ENCODE assay signal across 2 cellular contexts in the genomic region with DNA sequence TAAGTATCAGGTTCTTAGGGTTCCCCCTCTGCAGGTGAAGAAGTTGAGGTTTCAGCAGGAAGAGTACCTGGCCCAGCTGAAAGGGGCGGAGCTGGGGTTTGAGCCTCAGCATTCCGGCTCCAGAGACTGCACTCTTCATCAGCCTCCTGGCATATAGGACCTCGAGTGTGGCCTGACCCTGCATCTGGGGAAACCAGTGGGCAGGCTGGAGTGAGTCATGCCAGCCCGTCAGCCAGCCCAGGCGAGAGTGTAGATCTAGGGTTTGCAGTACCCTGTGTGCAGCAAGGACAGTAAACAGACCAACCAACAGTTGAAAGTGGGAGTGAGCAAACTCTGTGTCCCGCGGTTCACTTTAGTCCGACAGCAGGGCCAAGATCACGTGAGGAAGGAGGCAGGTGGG.
TF ChIP-seq lines count a peak whose summit lies in the region.

No MANE protein-coding gene starts in this region.

TF ChIP-seq in SK-N-SH treated with all-trans-retinoic acid at 6 μM for 48 hours, 23 proteins besides CTCF, POLR2A, EP300 and RAD21 (continued from another document):
- TF ChIP-seq, protein P1, sequence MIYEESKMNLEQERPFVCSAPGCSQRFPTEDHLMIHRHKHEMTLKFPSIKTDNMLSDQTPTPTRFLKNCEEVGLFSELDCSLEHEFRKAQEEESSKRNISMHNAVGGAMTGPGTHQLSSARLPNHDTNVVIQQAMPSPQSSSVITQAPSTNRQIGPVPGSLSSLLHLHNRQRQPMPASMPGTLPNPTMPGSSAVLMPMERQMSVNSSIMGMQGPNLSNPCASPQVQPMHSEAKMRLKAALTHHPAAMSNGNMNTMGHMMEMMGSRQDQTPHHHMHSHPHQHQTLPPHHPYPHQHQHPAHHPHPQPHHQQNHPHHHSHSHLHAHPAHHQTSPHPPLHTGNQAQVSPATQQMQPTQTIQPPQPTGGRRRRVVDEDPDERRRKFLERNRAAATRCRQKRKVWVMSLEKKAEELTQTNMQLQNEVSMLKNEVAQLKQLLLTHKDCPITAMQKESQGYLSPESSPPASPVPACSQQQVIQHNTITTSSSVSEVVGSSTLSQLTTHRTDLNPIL (CRISPR knock-in tag; IDR thresholded peaks at IDR 0.05; ENCODE audit: low read depth): no peak
- no peak for TF ChIP-seq BACH2 (CRISPR knock-in tag; IDR thresholded peaks at IDR 0.05; ENCODE audit: borderline replicate concordance)
- TF ChIP-seq, protein P2, sequence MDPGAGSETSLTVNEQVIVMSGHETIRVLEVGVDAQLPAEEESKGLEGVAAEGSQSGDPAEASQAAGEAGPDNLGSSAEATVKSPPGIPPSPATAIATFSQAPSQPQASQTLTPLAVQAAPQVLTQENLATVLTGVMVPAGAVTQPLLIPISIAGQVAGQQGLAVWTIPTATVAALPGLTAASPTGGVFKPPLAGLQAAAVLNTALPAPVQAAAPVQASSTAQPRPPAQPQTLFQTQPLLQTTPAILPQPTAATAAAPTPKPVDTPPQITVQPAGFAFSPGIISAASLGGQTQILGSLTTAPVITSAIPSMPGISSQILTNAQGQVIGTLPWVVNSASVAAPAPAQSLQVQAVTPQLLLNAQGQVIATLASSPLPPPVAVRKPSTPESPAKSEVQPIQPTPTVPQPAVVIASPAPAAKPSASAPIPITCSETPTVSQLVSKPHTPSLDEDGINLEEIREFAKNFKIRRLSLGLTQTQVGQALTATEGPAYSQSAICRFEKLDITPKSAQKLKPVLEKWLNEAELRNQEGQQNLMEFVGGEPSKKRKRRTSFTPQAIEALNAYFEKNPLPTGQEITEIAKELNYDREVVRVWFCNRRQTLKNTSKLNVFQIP (CRISPR knock-in tag; IDR thresholded peaks at IDR 0.05; ENCODE audit: borderline replicate concordance, low read depth): no peak
- TF ChIP-seq SNAI2 (CRISPR knock-in tag; IDR thresholded peaks at IDR 0.05): no peak

TF ChIP-seq in SK-N-SH, 30 proteins besides CTCF, POLR2A, EP300 and RAD21 (continued from another document):
- TF ChIP-seq, protein P3, sequence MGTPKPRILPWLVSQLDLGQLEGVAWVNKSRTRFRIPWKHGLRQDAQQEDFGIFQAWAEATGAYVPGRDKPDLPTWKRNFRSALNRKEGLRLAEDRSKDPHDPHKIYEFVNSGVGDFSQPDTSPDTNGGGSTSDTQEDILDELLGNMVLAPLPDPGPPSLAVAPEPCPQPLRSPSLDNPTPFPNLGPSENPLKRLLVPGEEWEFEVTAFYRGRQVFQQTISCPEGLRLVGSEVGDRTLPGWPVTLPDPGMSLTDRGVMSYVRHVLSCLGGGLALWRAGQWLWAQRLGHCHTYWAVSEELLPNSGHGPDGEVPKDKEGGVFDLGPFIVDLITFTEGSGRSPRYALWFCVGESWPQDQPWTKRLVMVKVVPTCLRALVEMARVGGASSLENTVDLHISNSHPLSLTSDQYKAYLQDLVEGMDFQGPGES (IDR thresholded peaks at IDR 0.05; ENCODE audit: low read depth, low read length): no peak
- TF ChIP-seq RXRA (IDR thresholded peaks at IDR 0.05; ENCODE audit: borderline replicate concordance, low read depth) (no peak), GABPA (IDR thresholded peaks at IDR 0.05; ENCODE audit: low read depth) (no peak), MXI1 (IDR thresholded peaks at IDR 0.05; ENCODE audit: low read depth, low read length) (no peak), FOXM1 (IDR thresholded peaks at IDR 0.05; ENCODE audit: low read depth) (no peak), FOSL2 (IDR thresholded peaks at IDR 0.05; ENCODE audit: borderline replicate concordance, low read depth) (no peak), RFX5 (IDR thresholded peaks at IDR 0.05; ENCODE audit: low read length) (no peak)
- TF ChIP-seq, protein P4, sequence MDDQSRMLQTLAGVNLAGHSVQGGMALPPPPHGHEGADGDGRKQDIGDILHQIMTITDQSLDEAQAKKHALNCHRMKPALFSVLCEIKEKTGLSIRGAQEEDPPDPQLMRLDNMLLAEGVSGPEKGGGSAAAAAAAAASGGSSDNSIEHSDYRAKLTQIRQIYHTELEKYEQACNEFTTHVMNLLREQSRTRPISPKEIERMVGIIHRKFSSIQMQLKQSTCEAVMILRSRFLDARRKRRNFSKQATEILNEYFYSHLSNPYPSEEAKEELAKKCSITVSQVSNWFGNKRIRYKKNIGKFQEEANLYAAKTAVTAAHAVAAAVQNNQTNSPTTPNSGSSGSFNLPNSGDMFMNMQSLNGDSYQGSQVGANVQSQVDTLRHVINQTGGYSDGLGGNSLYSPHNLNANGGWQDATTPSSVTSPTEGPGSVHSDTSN (IDR thresholded peaks at IDR 0.05): no peak
